ENCODE assay signal across 31 cellular contexts in the genomic region with DNA sequence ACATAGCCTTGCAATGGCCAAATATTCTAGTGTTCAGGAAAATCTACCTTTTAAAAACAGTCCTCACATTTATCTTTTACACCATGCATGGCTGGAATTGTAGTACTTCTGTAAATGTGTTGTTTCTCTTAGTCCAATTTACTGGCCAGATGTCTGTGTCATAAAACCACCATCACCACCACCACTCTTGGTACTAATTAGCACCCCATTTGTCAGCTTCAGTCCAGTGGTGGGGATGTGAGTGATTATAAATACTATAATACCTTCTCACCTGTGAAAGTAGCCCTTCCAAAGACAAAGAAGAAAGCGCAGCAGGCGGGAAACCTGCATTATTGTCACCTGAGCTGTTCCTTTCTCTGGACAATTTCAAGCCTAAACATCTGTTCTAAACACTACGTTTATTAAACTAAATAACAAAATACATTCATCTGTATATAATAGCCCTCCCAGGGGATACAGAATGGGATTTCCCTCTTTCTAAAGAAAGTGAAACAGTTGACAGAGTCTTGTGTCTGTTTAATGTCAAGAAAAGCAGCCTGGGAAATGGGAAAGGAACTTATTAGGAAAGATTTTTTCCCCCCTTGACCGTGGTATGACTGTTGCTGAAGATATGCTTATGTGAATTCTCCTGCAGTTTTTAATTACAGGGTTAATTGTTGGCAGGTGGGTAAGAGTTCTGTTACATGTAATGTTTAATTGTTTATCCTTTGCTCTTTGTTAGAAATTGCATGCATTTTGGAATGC.
DNase-seq lines count a peak whose midpoint lies in the region; ATAC-seq, FAIRE-seq and TF ChIP-seq lines count a peak whose summit lies in the region.
"Had no signal": no experiment of that assay in that cellular context is flagged by ENCODE, and none has a peak within 500 bp of the region (broad histone marks: within the 10 kb centered on the region; RNA-seq: fewer than 3 reads in every experiment).

No MANE protein-coding gene starts in this region.

- H3K36me3 Mint-ChIP-seq in activated T-cell treated with anti-CD3 and anti-CD28 coated beads, Interleukin-2, amount 50 U/mL, for 4 hours (ENCODE audit: insufficient read depth), result no peaks in the 10 kb centered on the region
- H3K36me3 Mint-ChIP-seq: activated CD4-positive, alpha-beta memory T cell treated with anti-CD3 and anti-CD28 coated beads for 36 hours; mesothelial cell of epicardium had no signal

- intact Hi-C loops in GM12878 (cut with micrococcal nuclease; ENCODE audit: unreplicated experiment), result no loop called here
- intact Hi-C loops in psoas muscle (cut with DNase I), result no loop called here
- intact Hi-C loops in sciatic nerve (cut with DNase I), result no loop called here

- no TSS peak for BruUV-seq in GM12878 (replicated peaks; lab: Mats Ljungman, UMichigan)

- RAD21 ChIA-PET in GM12878 (lab: Charles Lee; ENCODE audit: unreplicated experiment), result no interaction called here

- no peak overlapping the region for H3K4me3 ChIP-seq in BJ (ENCODE audit: low read depth, low read length)
- no peak overlapping the region for H3K4me3 ChIP-seq in GM12878
- H3K4me3 ChIP-seq in psoas muscle, result no peak overlapping the region
- H3K4me3 ChIP-seq: BLaER1 treated with 17β-estradiol and CSF1 and Interleukin-3, amounts not matched to agents 10 nM and 100 nM; gastrocnemius medialis; upper lobe of right lung had no signal

- DNase-seq in BJ (ENCODE audit: low read depth) (peak; percentile 39), NCI-H1105 (lab: John Stamatoyannopoulos, UW) (peak; percentile 6), NCI-H69 (lab: John Stamatoyannopoulos, UW) (peak; percentile 98), GM12878 (ENCODE audit: low read depth, low spot score) (no peak), psoas muscle (no peak), sciatic nerve (ENCODE audit: low spot score) (no peak)
- no peak for DNase-seq in activated T-cell treated with anti-CD3 and anti-CD28 coated beads, Interleukin-2, amount 50 U/mL, for 4 hours
- DNase-seq: activated CD4-positive, alpha-beta memory T cell treated with anti-CD3 and anti-CD28 coated beads for 36 hours; activated CD4-positive, CD25-positive, alpha-beta regulatory T cell treated with anti-CD3 and anti-CD28 coated beads, Interleukin-2, amount 50 U/mL, for 72 hours; activated CD8-positive, alpha-beta memory T cell treated with anti-CD3 and anti-CD28 coated beads, Interleukin-2, amount 50 U/mL, for 4 hours; activated naive CD4-positive, alpha-beta T cell treated with anti-CD3 and anti-CD28 coated beads for 36 hours; amygdala; brain microvascular endothelial cell; cerebellar nuclear complex; dermis blood vessel endothelial cell; DMS79 treated with DMSO at 0.1 percent for 48 hours; endodermal cell; gastrocnemius medialis; GF-D8; GOT3; kidney glomerular epithelial cell; PC-3; right cardiac atrium; stimulated activated CD4-positive, alpha-beta T cell treated with anti-CD3 and anti-CD28 coated beads, Interleukin-1b, Interleukin-23, amount 100 ng/mL, for 48 hours; stimulated activated naive CD8-positive, alpha-beta T cell treated with anti-CD3 and anti-CD28 coated beads, Interleukin-15, Interleukin-2, amounts not matched to agents 100 U/mL and 50 U/mL, for 24 hours; upper lobe of right lung had no signal

- CTCF ChIA-PET in BJ (lab: Yijun Ruan, JAX) (no interaction called here), GM12878 (lab: Yijun Ruan, JAX) (no interaction called here)

- in situ Hi-C loops in GM12878 (cut with MboI), result no loop called here

- no peak overlapping the region for H3K4me2 ChIP-seq in GM12878 (ENCODE audit: control insufficient read depth, insufficient read depth)
- H3K4me2 ChIP-seq: BLaER1 treated with 17β-estradiol and CSF1 and Interleukin-3, amounts not matched to agents 10 nM and 100 nM had no signal

- H3K36me3 ChIP-seq in BJ (ENCODE audit: control insufficient read depth, insufficient read depth, low read length), result no peaks in the 10 kb centered on the region
- H3K36me3 ChIP-seq in GM12878 (ENCODE audit: control insufficient read depth in 2 of 2, insufficient read depth in 2 of 2, low read length in 1 of 2), result no peaks in the 10 kb centered on the region
- no peaks in the 10 kb centered on the region for H3K36me3 ChIP-seq in psoas muscle (ENCODE audit: insufficient read depth in 1 of 2, low read depth in 1 of 2)
- H3K36me3 ChIP-seq: BLaER1 treated with 17β-estradiol and CSF1 and Interleukin-3, amounts not matched to agents 10 nM and 100 nM; brain microvascular endothelial cell; gastrocnemius medialis; upper lobe of right lung had no signal

- ATAC-seq in GM12878 (peak; percentile 55), GM18907 (IDR thresholded peaks at IDR 0.05; ENCODE audit: unreplicated experiment) (no peak), psoas muscle (no peak), sciatic nerve (no peak)
- no peak for ATAC-seq in activated T-cell treated with anti-CD3 and anti-CD28 coated beads, Interleukin-2, amount 50 U/mL, for 4 hours
- ATAC-seq: esophagus mucosa; gastrocnemius medialis; PC-3; right cardiac atrium; stimulated activated naive CD8-positive, alpha-beta T cell treated with anti-CD3 and anti-CD28 coated beads, Interleukin-15, Interleukin-2, amounts not matched to agents 100 U/mL and 50 U/mL, for 24 hours; upper lobe of right lung had no signal

- H3K4me1 ChIP-seq in GM12878 (ENCODE audit: control insufficient read depth, insufficient read depth, low read length) (no peaks in the 10 kb centered on the region), psoas muscle (no peaks in the 10 kb centered on the region)
- H3K4me1 ChIP-seq: BLaER1 treated with 17β-estradiol and CSF1 and Interleukin-3, amounts not matched to agents 10 nM and 100 nM; gastrocnemius medialis; upper lobe of right lung had no signal

- POLR2A ChIA-PET in BJ (lab: Charles Lee), result no interaction called here
- POLR2A ChIA-PET in GM12878 (lab: Charles Lee), result no interaction called here

- no peak for TF ChIP-seq POLR2A in GM12878 (IDR thresholded peaks at IDR 0.05; ENCODE audit: low read depth, low read length)

- TF ChIP-seq RAD21 in GM12878 (IDR thresholded peaks at IDR 0.05; ENCODE audit: insufficient read depth, low read depth, low read length), result no peak

- H4K20me1 ChIP-seq in GM12878 (ENCODE audit: control insufficient read depth, insufficient read depth), result no peaks in the 10 kb centered on the region
- H4K20me1 ChIP-seq: BLaER1 treated with 17β-estradiol and CSF1 and Interleukin-3, amounts not matched to agents 10 nM and 100 nM had no signal

- TF ChIP-seq CTCF in BJ (IDR thresholded peaks at IDR 0.05; ENCODE audit: insufficient read depth, low read depth, low read length), result no peak
- no peak for TF ChIP-seq CTCF in GM12878 (IDR thresholded peaks at IDR 0.05 in 2 of 3, conservative IDR thresholded peaks at IDR 0.05 in 1 of 3; ENCODE audit: control insufficient read depth in 2 of 3, extremely low read depth in 1 of 3, insufficient read depth in 1 of 3, low read depth in 3 of 3, low read length in 3 of 3)
- no peak for TF ChIP-seq CTCF in psoas muscle (IDR thresholded peaks at IDR 0.05)

- no peaks in the 10 kb centered on the region for H3K27me3 Mint-ChIP-seq in activated T-cell treated with anti-CD3 and anti-CD28 coated beads, Interleukin-2, amount 50 U/mL, for 4 hours (ENCODE audit: low read depth)
- H3K27me3 Mint-ChIP-seq: activated CD4-positive, alpha-beta memory T cell treated with anti-CD3 and anti-CD28 coated beads for 36 hours had no signal

- no peak overlapping the region for H2AFZ ChIP-seq in GM12878 (ENCODE audit: control insufficient read depth, low read depth, low read length)

- H3K4me3 Mint-ChIP-seq in activated T-cell treated with anti-CD3 and anti-CD28 coated beads, Interleukin-2, amount 50 U/mL, for 4 hours, result no peak overlapping the region
- H3K4me3 Mint-ChIP-seq: activated CD4-positive, alpha-beta memory T cell treated with anti-CD3 and anti-CD28 coated beads for 36 hours; activated naive CD4-positive, alpha-beta T cell treated with anti-CD3 and anti-CD28 coated beads for 36 hours; endodermal cell; mesothelial cell of epicardium had no signal

- WGBS in GM12878 (ENCODE audit: insufficient coverage, insufficient replicate concordance, low lambda C conversion rate, missing lambda C conversion rate), result 12% methylated on average over 4 of the region's 4 CpGs
- 54 to 64% (median 57%) methylated on average over 4 of the region's 4 CpGs for WGBS in psoas muscle, 3 donors

- H3K9me3 ChIP-seq in GM12878 (replicated peaks; ENCODE audit: control insufficient read depth, insufficient read depth, low read length) (no peaks in the 10 kb centered on the region), psoas muscle (no peaks in the 10 kb centered on the region)
- H3K9me3 ChIP-seq: BLaER1 treated with 17β-estradiol and CSF1 and Interleukin-3, amounts not matched to agents 10 nM and 100 nM; gastrocnemius medialis; upper lobe of right lung had no signal

- no peaks in the 10 kb centered on the region for H3K4me1 Mint-ChIP-seq in activated T-cell treated with anti-CD3 and anti-CD28 coated beads, Interleukin-2, amount 50 U/mL, for 4 hours (ENCODE audit: low read depth)
- H3K4me1 Mint-ChIP-seq: endodermal cell had no signal

- H3K9ac ChIP-seq in GM12878 (ENCODE audit: control insufficient read depth, insufficient read depth, low read length), result no peak overlapping the region
- H3K9ac ChIP-seq: BLaER1 treated with 17β-estradiol and CSF1 and Interleukin-3, amounts not matched to agents 10 nM and 100 nM had no signal

- no peaks in the 10 kb centered on the region for H3K9me3 Mint-ChIP-seq in activated T-cell treated with anti-CD3 and anti-CD28 coated beads, Interleukin-2, amount 50 U/mL, for 4 hours
- H3K9me3 Mint-ChIP-seq: activated CD4-positive, alpha-beta memory T cell treated with anti-CD3 and anti-CD28 coated beads for 36 hours; activated naive CD4-positive, alpha-beta T cell treated with anti-CD3 and anti-CD28 coated beads for 36 hours; endodermal cell had no signal

- H3K27ac ChIP-seq in GM12878 (ENCODE audit: control insufficient read depth, insufficient read depth) (no peak overlapping the region), psoas muscle (no peak overlapping the region)
- H3K27ac ChIP-seq: BLaER1 treated with 17β-estradiol and CSF1 and Interleukin-3, amounts not matched to agents 10 nM and 100 nM; brain microvascular endothelial cell; gastrocnemius medialis; upper lobe of right lung had no signal

- SMC1A ChIA-PET in GM12878 (lab: Charles Lee; ENCODE audit: uncharacterized antibody, unreplicated experiment), result no interaction called here

- H3K27me3 ChIP-seq in BJ (ENCODE audit: control insufficient read depth, insufficient read depth, low read length) (no peaks in the 10 kb centered on the region), GM12878 (replicated peaks in 1 of 2; ENCODE audit: control insufficient read depth in 2 of 2, insufficient read depth in 2 of 2, low read length in 1 of 2) (no peaks in the 10 kb centered on the region), psoas muscle (ENCODE audit: insufficient read depth in 3 of 3, low read length in 2 of 3) (no peaks in the 10 kb centered on the region)
- H3K27me3 ChIP-seq: BLaER1 treated with 17β-estradiol and CSF1 and Interleukin-3, amounts not matched to agents 10 nM and 100 nM; brain microvascular endothelial cell; gastrocnemius medialis; upper lobe of right lung had no signal

- FAIRE-seq in GM12878 (lab: Jason Lieb, UNC), result no peak
- FAIRE-seq: HTR-8/SVneo had no signal

- no peak for TF ChIP-seq EP300 in GM12878 (IDR thresholded peaks at IDR 0.05; ENCODE audit: borderline replicate concordance in 1 of 2, control insufficient read depth in 1 of 2, low read depth in 2 of 2, low read length in 2 of 2)

- no peaks in the 10 kb centered on the region for H3K79me2 ChIP-seq in GM12878 (ENCODE audit: control insufficient read depth, insufficient read depth, low read length)

Comparison
In these comparisons a context has a peak if more than half of its experiments do, and no peak if none do; other contexts are left out.
1. DNase-seq: peak in BJ (single experiment), NCI-H1105 (single experiment) and NCI-H69 (single experiment); none in GM12878 (single experiment), psoas muscle (0 of 2), activated T-cell treated with anti-CD3 and anti-CD28 coated beads, Interleukin-2, amount 50 U/mL, for 4 hours (single experiment) and sciatic nerve (single experiment).